In the genomic region with DNA sequence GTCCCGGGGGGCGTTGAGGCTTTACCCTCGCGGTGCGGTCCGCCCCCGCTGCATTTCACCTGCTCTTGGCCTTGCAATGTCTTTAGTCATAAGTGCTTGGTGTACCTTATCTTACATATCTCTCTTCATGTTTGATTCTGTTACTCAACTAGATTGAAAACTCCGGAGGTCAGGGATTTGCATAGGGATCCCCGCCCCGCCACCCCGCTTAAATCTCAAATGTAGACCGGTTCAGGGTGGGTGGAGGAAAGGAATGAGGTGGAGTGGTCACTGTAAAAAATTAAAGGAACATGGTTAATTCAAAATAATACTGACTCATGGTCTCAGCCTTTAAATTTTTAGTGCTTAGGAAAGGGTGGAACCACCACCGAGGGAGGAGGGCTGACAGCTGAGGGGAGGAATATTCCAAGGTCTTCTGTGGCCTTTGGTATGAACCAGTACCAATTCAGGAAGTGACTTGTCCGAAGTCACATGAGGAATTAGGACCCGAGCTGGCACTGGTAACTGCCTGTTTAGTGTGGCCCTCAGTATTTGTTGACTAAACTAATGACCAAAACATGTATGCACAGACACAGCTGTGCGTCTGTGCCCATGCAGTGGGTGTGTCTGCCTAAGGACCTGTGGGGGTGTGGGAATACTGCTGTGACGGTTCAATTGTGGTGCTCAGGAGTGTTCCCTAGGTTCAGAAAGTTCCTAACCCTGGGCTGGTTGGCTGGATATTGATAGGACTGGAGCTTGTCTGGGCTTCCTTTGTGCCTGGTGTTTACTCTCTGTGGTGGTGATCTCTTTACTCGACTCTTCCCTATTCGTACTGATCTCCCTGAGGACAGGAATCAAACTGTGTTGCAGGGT, we compare ENCODE assay signal across 8 cellular contexts. TPM values are rescaled to one million over a fixed set of nuclear protein-coding genes. Genes with fewer than 3 reads are reported as not detected.
A peak's percentile ranks its signal among the peaks of the same experiment; 100 is the strongest.
DNase-seq lines count a peak whose midpoint lies in the region; ATAC-seq, FAIRE-seq and TF ChIP-seq lines count a peak whose summit lies in the region.

No MANE protein-coding gene starts in this region.

- in situ Hi-C loops in SK-MEL-5 (cut with HindIII; ENCODE audit: low pct_unique_long_range_greater_than_20kb, low sequenced_read_pairs) (no loop called here), T47D (cut with HindIII; ENCODE audit: low pct_unique_long_range_greater_than_20kb, low sequenced_read_pairs) (no loop called here)

- H3K9me3 Mint-ChIP-seq in CD8-positive, alpha-beta T cell: no peaks in the 10 kb centered on the region

- peak overlapping the region; percentile 95 for H3K4me3 Mint-ChIP-seq in CD8-positive, alpha-beta T cell

- H3K4me1 Mint-ChIP-seq in CD8-positive, alpha-beta T cell (ENCODE audit: low read depth): peaks cover 65% of the 10 kb centered on the region

- peak overlapping the region; percentile 91 for H3K27ac ChIP-seq in CD8-positive, alpha-beta T cell (ENCODE audit: low read depth, low read length)
- H3K27ac ChIP-seq in kidney (ENCODE audit: low read depth in 2 of 2, low read length in 2 of 2): peak overlapping the region; percentile 95 to 99

- no peak for TF ChIP-seq CTCF in CD8-positive, alpha-beta T cell (IDR thresholded peaks at IDR 0.05)
- TF ChIP-seq CTCF in kidney (IDR thresholded peaks at IDR 0.05; ENCODE audit: borderline replicate concordance, extremely low read depth, insufficient read depth): no peak

- H3K36me3 ChIP-seq in CD8-positive, alpha-beta T cell (ENCODE audit: insufficient read depth, low read length): no peaks in the 10 kb centered on the region
- no peaks in the 10 kb centered on the region for H3K36me3 ChIP-seq in kidney (ENCODE audit: control insufficient read depth in 1 of 2, insufficient read depth in 2 of 2, low read length in 2 of 2)

- H3K36me3 Mint-ChIP-seq in CD8-positive, alpha-beta T cell: peaks cover 22% of the 10 kb centered on the region

- no peak for FAIRE-seq in kidney (lab: Jason Lieb, UNC)

- no peaks in the 10 kb centered on the region for H3K27me3 ChIP-seq in CD8-positive, alpha-beta T cell (ENCODE audit: insufficient read depth, low read length)

- H3K27me3 Mint-ChIP-seq in CD8-positive, alpha-beta T cell (ENCODE audit: low read depth): no peaks in the 10 kb centered on the region

- H3K4me1 ChIP-seq in CD8-positive, alpha-beta T cell (ENCODE audit: insufficient read depth, low read length): peaks cover 43% of the 10 kb centered on the region
- peaks cover 6 to 13% of the 10 kb centered on the region in 2 donors for H3K4me1 ChIP-seq in kidney (ENCODE audit: control insufficient read depth in 1 of 2, insufficient read depth in 1 of 2, low read depth in 1 of 2, low read length in 2 of 2)

- no peaks in the 10 kb centered on the region for H3K9me3 ChIP-seq in CD8-positive, alpha-beta T cell (ENCODE audit: low read length)
- no peaks in the 10 kb centered on the region for H3K9me3 ChIP-seq in kidney (ENCODE audit: control insufficient read depth in 1 of 2, low read length in 2 of 2)

- intact Hi-C loops in CD8-positive, alpha-beta T cell (cut with DNase I, micrococcal nuclease): loop anchor here (1.0 to 10.0 kb wide), 7 partner anchors 13 to 924 kb away; partner anchors contain the start of genes FAM168B (in 2 of the 2), MZT2B (in 2 of the 2), GPR148 (in 1 of the 2) and MZT2A (in 1 of the 2)
- intact Hi-C loops in kidney (cut with DNase I): no loop called here

- CTCF ChIA-PET in CD8-positive, alpha-beta T cell (lab: Charles Lee): interaction anchor here (0.5 kb wide), 1 partner anchor 43 kb away, joined by 3 read pairs; no protein-coding TSS in a partner anchor

- peak overlapping the region; percentile 61 to 97 for H3K9ac ChIP-seq in kidney (ENCODE audit: low read length in 2 of 2)

- POLR2A ChIA-PET in CD8-positive, alpha-beta T cell (lab: Charles Lee): no interaction called here

- peak overlapping the region; percentile 96 for H3K27ac Mint-ChIP-seq in CD8-positive, alpha-beta T cell

- H3K4me3 ChIP-seq in CD8-positive, alpha-beta T cell (ENCODE audit: low read depth, low read length): peak overlapping the region; percentile 95
- peak overlapping the region; percentile 73 to 78 for H3K4me3 ChIP-seq in kidney (ENCODE audit: low read length in 2 of 2)

- DNase-seq in CD8-positive, alpha-beta T cell: peak in 3 of 7 experiments; percentile 1 to 36 (median 15)
- peak; percentile 35 for DNase-seq in SK-MEL-5 (ENCODE audit: low read depth, low spot score)
- peak; percentile 20 to 60 for DNase-seq in T47D (ENCODE audit: low read depth in 1 of 2, low spot score in 1 of 2)
- DNase-seq in kidney: peak; percentile 76
- peak; percentile 47 for DNase-seq in stimulated activated CD4-positive, alpha-beta T cell treated with anti-CD3 and anti-CD28 coated beads, Interleukin-2, amount 100 ng/mL, for 4 hours (ENCODE audit: low read depth)
- DNase-seq in NCI-H1930 (lab: John Stamatoyannopoulos, UW): no peak

- ATAC-seq in CD8-positive, alpha-beta T cell: peak; percentile 4
- ATAC-seq in GM19351 (IDR thresholded peaks at IDR 0.05; ENCODE audit: unreplicated experiment): peak; percentile 41
- ATAC-seq in HG03442 (IDR thresholded peaks at IDR 0.05; ENCODE audit: unreplicated experiment): peak; percentile 30

RNA-seq across cellular contexts. Expression of gene PLEKHB2, which starts 1.0 kb away (rescaled TPM):
- total RNA-seq in CD8-positive, alpha-beta T cell: 10 to 100 TPM; 89.8 to 90.1 TPM
- 116 and 117 TPM in 2 replicates for total RNA-seq in SK-MEL-5 (2014; rRNA removed; shearing (Covaris generic))
- polyA plus RNA-seq in SK-MEL-5 (2015; cell fraction: cytosol; rRNA removed): 110 and 126 TPM in 2 replicates
- 23.9 and 30.0 TPM in 2 replicates for polyA plus RNA-seq in SK-MEL-5 (2015; cell fraction: nucleus; rRNA removed)
- total RNA-seq in kidney: 85.4 TPM
- 110 TPM for polyA plus RNA-seq in kidney (ENCODE audit: insufficient read depth, low read depth, low replicate concordance)

RNA-seq across cellular contexts. Expression of gene FAM168B, which starts 12.9 kb away (rescaled TPM):
- 10 to 100 TPM; 87.3 to 91.7 TPM for total RNA-seq in CD8-positive, alpha-beta T cell
- total RNA-seq in SK-MEL-5 (2014; rRNA removed; shearing (Covaris generic)): 65.5 and 69.6 TPM in 2 replicates
- 107 and 121 TPM in 2 replicates for polyA plus RNA-seq in SK-MEL-5 (2015; cell fraction: cytosol; rRNA removed)
- 42.6 and 48.6 TPM in 2 replicates for polyA plus RNA-seq in SK-MEL-5 (2015; cell fraction: nucleus; rRNA removed)
- 89.9 TPM for total RNA-seq in kidney
- polyA plus RNA-seq in kidney (ENCODE audit: insufficient read depth, low read depth, low replicate concordance): 34.1 TPM

Comparison
In these comparisons a context has a peak if more than half of its experiments do, and no peak if none do; other contexts are left out.
1. DNase-seq: peak in SK-MEL-5 (single experiment), T47D (2 of 2), kidney (single experiment) and stimulated activated CD4-positive, alpha-beta T cell treated with anti-CD3 and anti-CD28 coated beads, Interleukin-2, amount 100 ng/mL, for 4 hours (single experiment); none in NCI-H1930 (0 of 2).
2. Peak in every context shown above with its lines, with median percentiles within 50 percentile points of each other: ATAC-seq.